Comparison of ENCODE assay signal across 18 cellular contexts in genomic region chr19:5028229-5028886, GRCh38. TPM values are rescaled to one million over a fixed set of nuclear protein-coding genes. Genes with fewer than 3 reads are reported as not detected.
DNase-seq lines count a peak whose midpoint lies in the region; ATAC-seq, FAIRE-seq and TF ChIP-seq lines count a peak whose summit lies in the region.
"Had no signal": no experiment of that assay in that cellular context is flagged by ENCODE, and none has a peak within 500 bp of the region (broad histone marks: within the 10 kb centered on the region; RNA-seq: fewer than 3 reads in every experiment).

No MANE protein-coding gene starts in this region.

- H4K5ac ChIP-seq in H1 (ENCODE audit: insufficient read length, low read depth, low read length) = no peak overlapping the region

- no peak overlapping the region for H3K4me3 ChIP-seq in CD4-positive, alpha-beta memory T cell (ENCODE audit: low read length in 2 of 2)
- H3K4me3 ChIP-seq in H1 (ENCODE audit: extremely low read depth in 1 of 4, insufficient read depth in 2 of 4, low read depth in 3 of 4, low read length in 4 of 4) (no peak overlapping the region), lower lobe of right lung (no peak overlapping the region)
- H3K4me3 ChIP-seq: A549, HAP-1 had no signal

- peaks cover 13 to 23% of the 10 kb centered on the region in 2 experiments for H4K20me1 ChIP-seq in H1 (replicated peaks in 1 of 2; ENCODE audit: control insufficient read depth in 1 of 2, insufficient read depth in 2 of 2, low read length in 2 of 2)

- CTCF ChIA-PET in CD4-positive, alpha-beta memory T cell (lab: Charles Lee; ENCODE audit: partially characterized antibody) = interaction anchor here (0.7 to 6.0 kb wide), 6 partner anchors 11 to 219 kb away, joined by 3 to 89 read pairs (median 6); partner anchors contain the start of gene PLIN3
- CTCF ChIA-PET in H1 (lab: Charles Lee; ENCODE audit: partially characterized antibody) = interaction anchor here (0.9 to 12.0 kb wide), 25 partner anchors 8 to 219 kb away, joined by 3 to 175 read pairs (median 13); partner anchors contain the start of genes KDM4B and PLIN3

- H3K23me2 ChIP-seq in H1 (ENCODE audit: low read depth, low read length) = no peaks in the 10 kb centered on the region

- peaks cover 16% of the 10 kb centered on the region for H3K79me1 ChIP-seq in H1 (ENCODE audit: low read depth, low read length)

- H3K14ac ChIP-seq in H1 (ENCODE audit: insufficient read length) = no peak overlapping the region

- H3K27ac ChIP-seq in CD4-positive, alpha-beta memory T cell (ENCODE audit: low read depth, low read length) = no peak overlapping the region
- H3K27ac ChIP-seq in H1 (ENCODE audit: low read depth, low read length) (no peak overlapping the region), lower lobe of right lung (no peak overlapping the region)
- H3K27ac ChIP-seq: A549 had no signal

- TF ChIP-seq CTCF in H1 (IDR thresholded peaks at IDR 0.05; ENCODE audit: control extremely low read depth in 1 of 3, insufficient read depth in 1 of 3, low read depth in 1 of 3, low read length in 3 of 3) (no peak), progenitor cell of endocrine pancreas (IDR thresholded peaks at IDR 0.05; ENCODE audit: unreplicated experiment) (no peak), lower lobe of right lung (IDR thresholded peaks at IDR 0.05) (no peak)

- H2BK15ac ChIP-seq in H1 (ENCODE audit: low read length) = no peak overlapping the region

- intact Hi-C loops in CD4-positive, alpha-beta memory T cell (cut with micrococcal nuclease) = no loop called here
- intact Hi-C loops in lower lobe of right lung (cut with DNase I) = no loop called here

- H2BK20ac ChIP-seq in H1 (ENCODE audit: low read length) = no peak overlapping the region

- H2BK5ac ChIP-seq in H1 (ENCODE audit: low read depth, low read length) = no peak overlapping the region

- ATAC-seq in T-helper 17 cell (no peak), lower lobe of right lung (no peak), HG03442 (IDR thresholded peaks at IDR 0.05; ENCODE audit: unreplicated experiment) (no peak)
- ATAC-seq: A549 had no signal

- no peak overlapping the region for H3K9ac ChIP-seq in H1 (replicated peaks in 1 of 4; ENCODE audit: extremely low read depth in 1 of 4, low read depth in 3 of 4, low read length in 3 of 4)

- H3K4me1 Mint-ChIP-seq in CD4-positive, alpha-beta memory T cell = peaks cover 0 to 17% (median 9%) of the 10 kb centered on the region in 4 donors
- H3K4me1 Mint-ChIP-seq in T-helper 17 cell = peaks cover 11% of the 10 kb centered on the region
- no peaks in the 10 kb centered on the region for H3K4me1 Mint-ChIP-seq in progenitor cell of endocrine pancreas (ENCODE audit: low read depth)

- H3K4ac ChIP-seq in H1 (replicated peaks; ENCODE audit: insufficient read length, low read depth, low read length) = no peak overlapping the region

- no peaks in the 10 kb centered on the region for H3K9me3 Mint-ChIP-seq in CD4-positive, alpha-beta memory T cell
- H3K9me3 Mint-ChIP-seq in progenitor cell of endocrine pancreas (ENCODE audit: low read depth) = no peaks in the 10 kb centered on the region

- TF ChIP-seq POLR2A in H1 (IDR thresholded peaks at IDR 0.05; ENCODE audit: control extremely low read depth in 1 of 2, low read depth in 2 of 2, low read length in 2 of 2) = no peak

- no peak for TF ChIP-seq RAD21 in H1 (IDR thresholded peaks at IDR 0.05 in 1 of 2, conservative IDR thresholded peaks at IDR 0.05 in 1 of 2; ENCODE audit: low read depth in 2 of 2, low read length in 2 of 2)

- DNase-seq in CD4-positive, alpha-beta memory T cell = no peak
- no peak for DNase-seq in T-helper 17 cell
- no peak for DNase-seq in H1 (ENCODE audit: low read depth in 1 of 2, low spot score in 2 of 2)
- no peak for DNase-seq in progenitor cell of endocrine pancreas (ENCODE audit: low spot score, unreplicated experiment)
- DNase-seq in NCI-H2107 (lab: John Stamatoyannopoulos, UW) = no peak
- no peak for DNase-seq in lower lobe of right lung
- DNase-seq: KBM-7; NCI-H1105 treated with DMSO at 0.1 percent for 48 hours; NCI-H1694; NCI-H510A; NCI-H748 treated with DMSO at 0.1 percent for 48 hours; NK-92 treated with Interleukin-12 subunit alpha and Interleukin-12 subunit beta, amount 100 ng/mL, for 24 hours; Right ventricle myocardium superior had no signal

- H3K27ac Mint-ChIP-seq in CD4-positive, alpha-beta memory T cell = peak overlapping the region in 4 of 7 donors; percentile 25 to 60 (median 38)
- H3K27ac Mint-ChIP-seq in T-helper 17 cell = peak overlapping the region; percentile 67
- H3K27ac Mint-ChIP-seq in progenitor cell of endocrine pancreas = peak overlapping the region; percentile 27

- H4K91ac ChIP-seq in H1 (replicated peaks; ENCODE audit: insufficient read length, low read length) = no peak overlapping the region

- no peak for FAIRE-seq in H1 (lab: Jason Lieb, UNC)
- FAIRE-seq: A549, D721Med, RCC 7860 had no signal

- POLR2A ChIA-PET in CD4-positive, alpha-beta memory T cell (lab: Charles Lee; ENCODE audit: partially characterized antibody) = no interaction called here
- POLR2A ChIA-PET in H1 (lab: Charles Lee; ENCODE audit: partially characterized antibody) = no interaction called here

- peaks cover 0 to 3% of the 10 kb centered on the region in 2 donors for H3K36me3 Mint-ChIP-seq in CD4-positive, alpha-beta memory T cell
- no peaks in the 10 kb centered on the region for H3K36me3 Mint-ChIP-seq in T-helper 17 cell (ENCODE audit: low read depth)
- peaks cover 2% of the 10 kb centered on the region for H3K36me3 Mint-ChIP-seq in progenitor cell of endocrine pancreas (ENCODE audit: insufficient read depth)

- H3K27me3 ChIP-seq in CD4-positive, alpha-beta memory T cell (ENCODE audit: insufficient read depth, low read length) = no peaks in the 10 kb centered on the region
- H3K27me3 ChIP-seq in H1 (replicated peaks in 1 of 4; ENCODE audit: control insufficient read depth in 3 of 4, extremely low read depth in 1 of 4, insufficient read depth in 3 of 4, low read length in 3 of 4) (no peaks in the 10 kb centered on the region), lower lobe of right lung (ENCODE audit: low read depth) (no peaks in the 10 kb centered on the region)

- H3K56ac ChIP-seq in H1 (replicated peaks; ENCODE audit: insufficient read length, low read depth, low read length) = no peak overlapping the region

- no peak overlapping the region for H3K18ac ChIP-seq in H1 (ENCODE audit: extremely low read depth, low read length)

- H3K4me3 Mint-ChIP-seq in CD4-positive, alpha-beta memory T cell = no peak overlapping the region
- H3K4me3 Mint-ChIP-seq in T-helper 17 cell (no peak overlapping the region), progenitor cell of endocrine pancreas (ENCODE audit: low read depth) (no peak overlapping the region)

- H3K4me2 ChIP-seq in H1 (ENCODE audit: insufficient read depth in 1 of 2, low read depth in 2 of 2, low read length in 2 of 2) = no peak overlapping the region
- H3K4me2 ChIP-seq: A549 had no signal

- H3K9me3 ChIP-seq in CD4-positive, alpha-beta memory T cell (ENCODE audit: control insufficient read depth in 1 of 2, low read length in 2 of 2) = no peaks in the 10 kb centered on the region
- H3K9me3 ChIP-seq in T-helper 17 cell (ENCODE audit: control insufficient read depth, low read length, poor library complexity, severe bottlenecking) (no peaks in the 10 kb centered on the region), H1 (ENCODE audit: insufficient read depth in 2 of 2, low read depth in 1 of 2, low read length in 1 of 2) (no peaks in the 10 kb centered on the region), lower lobe of right lung (no peaks in the 10 kb centered on the region)
- H3K9me3 ChIP-seq: A549, HAP-1 had no signal

- H2AFZ ChIP-seq in H1 (ENCODE audit: low read length) = no peak overlapping the region

- H3K23ac ChIP-seq in H1 (ENCODE audit: insufficient read length) = no peak overlapping the region

- peaks cover 0 to 27% of the 10 kb centered on the region in 2 experiments; a peak in 1 of 4 replicates for H3K79me2 ChIP-seq in H1 (ENCODE audit: control insufficient read depth in 1 of 2, insufficient read depth in 2 of 2, low read length in 2 of 2)

- no peaks in the 10 kb centered on the region for H3K27me3 Mint-ChIP-seq in CD4-positive, alpha-beta memory T cell
- H3K27me3 Mint-ChIP-seq in T-helper 17 cell (no peaks in the 10 kb centered on the region), progenitor cell of endocrine pancreas (no peaks in the 10 kb centered on the region)

- 0 out of 2 replicates have a peak overlapping the region, but pooled peaks have one; percentile 19 for H2AK5ac ChIP-seq in H1 (ENCODE audit: low read depth, low read length)

- no peak overlapping the region for H2BK12ac ChIP-seq in H1 (ENCODE audit: low read depth, low read length)

- no peak for TF ChIP-seq EP300 in H1 (IDR thresholded peaks at IDR 0.05; ENCODE audit: borderline replicate concordance in 1 of 2, low read depth in 2 of 2, low read length in 2 of 2)

- H3K4me1 ChIP-seq in CD4-positive, alpha-beta memory T cell (ENCODE audit: insufficient read depth, low read length) = peaks cover 7% of the 10 kb centered on the region
- H3K4me1 ChIP-seq in H1 (replicated peaks in 1 of 4; ENCODE audit: control insufficient read depth in 3 of 4, insufficient read depth in 4 of 4, low read length in 3 of 4) = peaks cover 0 to 4% (median 0%) of the 10 kb centered on the region in 4 experiments; a peak in 1 of 7 replicates
- H3K4me1 ChIP-seq in lower lobe of right lung = peaks cover 7% of the 10 kb centered on the region

- no peak overlapping the region for H2BK120ac ChIP-seq in H1 (replicated peaks; ENCODE audit: low read depth, low read length)

- no peak overlapping the region for H4K8ac ChIP-seq in H1 (ENCODE audit: extremely low read depth, insufficient read depth, low read length)

- H3K36me3 ChIP-seq in CD4-positive, alpha-beta memory T cell (ENCODE audit: insufficient read depth, low read length) = peaks cover 5% of the 10 kb centered on the region
- H3K36me3 ChIP-seq in H1 (ENCODE audit: control insufficient read depth in 2 of 4, insufficient read depth in 4 of 4, low read length in 3 of 4) = peaks cover 0 to 4% (median 2%) of the 10 kb centered on the region in 4 experiments; a peak in 2 of 8 replicates
- H3K36me3 ChIP-seq in lower lobe of right lung = peaks cover 8% of the 10 kb centered on the region

- WGBS in H1 (ENCODE audit: extremely low coverage in 1 of 2, insufficient coverage in 1 of 2, insufficient read length in 1 of 2, insufficient replicate concordance in 2 of 2, low coverage in 1 of 2, low lambda C conversion rate in 2 of 2, missing lambda C conversion rate in 1 of 2), 2 experiments = 96% methylated on average over 15 of the region's 15 CpGs; no CpG with 5 or more reads in 1 of the 2 experiments

RNA-seq across cellular contexts. Expression of gene KDM4B, which starts 59.4 kb away (rescaled TPM):
- 10 to 100 TPM; 47.9 to 50.4 TPM for total RNA-seq in CD4-positive, alpha-beta memory T cell
- 10 to 100 TPM in 1 of 2 donors, 1 to 10 TPM in 1; 3.2 to 11.9 TPM for polyA plus RNA-seq in CD4-positive, alpha-beta memory T cell
- 10 to 100 TPM; 37.6 to 42.2 TPM for total RNA-seq in T-helper 17 cell
- 31.9 and 32.8 TPM in 2 replicates for total RNA-seq in H1 (2021; fragmentation: NEBNext Ultra II Directional; extraction: Animal tissue kit (Norgen Biotek cat#: 25700))
- polyA plus RNA-seq in H1 (2011; rRNA removed) = 12.0 and 21.1 TPM in 2 replicates
- 16.6 TPM for polyA plus RNA-seq in H1 (2011; cell fraction: cytosol; rRNA removed)
- polyA plus RNA-seq in H1 (2011; cell fraction: nucleus; rRNA removed) = 36.4 TPM
- 15.0 to 22.8 TPM (median 19.6 TPM) in 4 replicates for polyA plus RNA-seq in H1 (2012, experiment 1 of 2)
- 17.0 TPM for polyA plus RNA-seq in H1 (2012, experiment 2 of 2)
- 13.3 TPM for polyA plus RNA-seq in H1 (2013, experiment 1 of 2)
- polyA plus RNA-seq in H1 (2013, experiment 2 of 2) = 12.3 TPM
- 18.7 and 23.6 TPM in 2 replicates for polyA minus RNA-seq in H1 (2011; rRNA and poly(A)+ RNA removed)
- polyA minus RNA-seq in H1 (2011; cell fraction: cytosol; rRNA and poly(A)+ RNA removed) = 26.2 TPM
- 44.4 TPM for polyA minus RNA-seq in H1 (2011; cell fraction: nucleus; rRNA and poly(A)+ RNA removed)
- total RNA-seq in progenitor cell of endocrine pancreas = 59.6 TPM in 2 replicates
- 40.3 TPM for total RNA-seq in lower lobe of right lung
